In the genomic region with DNA sequence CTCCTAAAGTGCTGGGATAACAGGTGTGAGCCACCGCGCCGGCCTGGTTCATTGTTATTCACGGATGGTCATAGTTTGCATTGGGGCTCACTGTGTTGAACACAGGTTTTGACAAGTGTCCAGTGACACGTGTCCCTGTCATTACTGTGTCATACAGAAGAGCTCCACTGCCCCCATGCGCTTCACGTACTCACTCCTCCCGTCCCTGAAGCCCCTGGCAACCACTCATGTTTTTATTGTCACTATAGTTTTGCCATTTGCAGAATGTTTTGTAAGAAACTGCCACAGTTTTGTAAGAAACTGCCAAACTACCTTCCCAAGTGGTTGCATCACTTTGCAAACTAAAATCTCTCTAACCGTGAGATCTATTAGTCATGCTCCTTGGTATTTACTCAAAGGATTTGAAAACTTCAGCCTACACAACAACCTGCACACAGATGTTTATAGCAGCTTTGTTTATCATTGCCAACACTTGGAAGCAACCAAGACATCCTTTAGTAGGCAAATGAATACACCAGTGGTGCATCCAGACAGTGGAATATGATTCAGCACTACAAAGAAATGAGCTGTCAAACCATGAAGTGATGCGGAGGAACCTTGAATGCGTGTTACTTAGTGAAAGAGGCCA, we compare ENCODE assay signal across 9 cellular contexts.
DNase-seq lines count a peak whose midpoint lies in the region; ATAC-seq lines count a peak whose summit lies in the region.
"Had no signal": no experiment of that assay in that cellular context is flagged by ENCODE, and none has a peak within 500 bp of the region (broad histone marks: within the 10 kb centered on the region; RNA-seq: fewer than 3 reads in every experiment).

No MANE protein-coding gene starts in this region.

- DNase-seq in NCI-H2227 (lab: John Stamatoyannopoulos, UW; ENCODE audit: unreplicated experiment) (peak; percentile 13), NCI-H2227 treated with DMSO at 0.1 percent for 48 hours (lab: John Stamatoyannopoulos, UW) (no peak), MG63 (peak; percentile 20), non-pigmented ciliary epithelial cell (ENCODE audit: low read depth) (peak; percentile 24), substantia nigra (lab: John Stamatoyannopoulos, UW) (no peak), C1 segment of cervical spinal cord (lab: John Stamatoyannopoulos, UW) (no peak)

- peaks cover 5% of the 10 kb centered on the region for H3K9me3 ChIP-seq in MG63

- H3K36me3 ChIP-seq in MG63 = no peaks in the 10 kb centered on the region

- no peaks in the 10 kb centered on the region for H3K27me3 ChIP-seq in MG63

- peaks cover 5% of the 10 kb centered on the region for H3K36me3 Mint-ChIP-seq in activated naive CD4-positive, alpha-beta T cell treated with anti-CD3 and anti-CD28 coated beads, Interleukin-2, amount 50 U/mL, for 24 hours

- no peaks in the 10 kb centered on the region for H3K27me3 Mint-ChIP-seq in activated naive CD4-positive, alpha-beta T cell treated with anti-CD3 and anti-CD28 coated beads, Interleukin-2, amount 50 U/mL, for 24 hours

- peak overlapping the region; percentile 100 for H3K27ac Mint-ChIP-seq in activated naive CD4-positive, alpha-beta T cell treated with anti-CD3 and anti-CD28 coated beads, Interleukin-2, amount 50 U/mL, for 24 hours

- H3K27ac ChIP-seq in substantia nigra (ENCODE audit: low read depth, low read length, poor library complexity, severe bottlenecking) = no peak overlapping the region
- H3K27ac ChIP-seq: 22Rv1 had no signal

- H3K4me3 ChIP-seq in MG63 = no peak overlapping the region

- H3K4me1 Mint-ChIP-seq in activated naive CD4-positive, alpha-beta T cell treated with anti-CD3 and anti-CD28 coated beads, Interleukin-2, amount 50 U/mL, for 24 hours = peaks cover 46% of the 10 kb centered on the region

- H3K4me3 Mint-ChIP-seq in activated naive CD4-positive, alpha-beta T cell treated with anti-CD3 and anti-CD28 coated beads, Interleukin-2, amount 50 U/mL, for 24 hours = peak overlapping the region; percentile 82

- ATAC-seq in HG02970 (IDR thresholded peaks at IDR 0.05; ENCODE audit: low FRiP score, unreplicated experiment) = no peak

- peaks cover 5% of the 10 kb centered on the region for H3K9me3 Mint-ChIP-seq in activated naive CD4-positive, alpha-beta T cell treated with anti-CD3 and anti-CD28 coated beads, Interleukin-2, amount 50 U/mL, for 24 hours

Comparison
In these comparisons a context has a peak if more than half of its experiments do, and no peak if none do; other contexts are left out.
1. DNase-seq: peak in NCI-H2227 (single experiment), MG63 (single experiment) and non-pigmented ciliary epithelial cell (single experiment); none in NCI-H2227 treated with DMSO at 0.1 percent for 48 hours (single experiment), substantia nigra (0 of 49) and C1 segment of cervical spinal cord (0 of 14).